11 cellular contexts compared by ENCODE assay signal in genomic region chr1:110344152-110344551, GRCh38. TPM values are rescaled to one million over a fixed set of nuclear protein-coding genes. Genes with fewer than 3 reads are reported as not detected.
DNase-seq lines count a peak whose midpoint lies in the region; ATAC-seq, FAIRE-seq and TF ChIP-seq lines count a peak whose summit lies in the region.
"Had no signal": no experiment of that assay in that cellular context is flagged by ENCODE, and none has a peak within 500 bp of the region (broad histone marks: within the 10 kb centered on the region; RNA-seq: fewer than 3 reads in every experiment).

No MANE protein-coding gene starts in this region.

- no peaks in the 10 kb centered on the region for H3K27me3 Mint-ChIP-seq in activated naive CD4-positive, alpha-beta T cell treated with anti-CD3 and anti-CD28 coated beads, Interleukin-2, amount 50 U/mL, for 24 hours

- H3K9ac ChIP-seq in fibroblast of lung (ENCODE audit: insufficient read depth, low read length) = no peak overlapping the region

- CTCF ChIA-PET in Panc1 (lab: Charles Lee) = no interaction called here

- H2AFZ ChIP-seq in fibroblast of lung (ENCODE audit: low read length) = no peak overlapping the region

- H3K36me3 ChIP-seq in Panc1 (ENCODE audit: control insufficient read depth, insufficient read depth, low read length) (peaks cover 23% of the 10 kb centered on the region), fibroblast of lung (ENCODE audit: control insufficient read depth, insufficient read depth, low read length) (peaks cover 21% of the 10 kb centered on the region)

- no peak for DNase-seq in activated naive CD4-positive, alpha-beta T cell treated with Interleukin-2 at 50 U/mL for 16 hours
- DNase-seq in Panc1 (ENCODE audit: low read depth, low spot score) = no peak
- DNase-seq in fibroblast of lung (ENCODE audit: low read depth in 2 of 2) = no peak
- no peak for DNase-seq in stimulated activated effector memory CD8-positive, alpha-beta T cell treated with anti-CD3 and anti-CD28 coated beads, Interleukin-12 subunit alpha, Interleukin-12 subunit beta, amount 100 ng/mL, for 72 hours (ENCODE audit: low spot score in 2 of 2)
- no peak for DNase-seq in frontal cortex (ENCODE audit: low spot score in 2 of 2)
- no peak for DNase-seq in RCC 7860 (ENCODE audit: low spot score)
- DNase-seq: amygdala, Kasumi-1, Right ventricle myocardium superior had no signal

- ATAC-seq in Panc1 (no peak), HG02885 (IDR thresholded peaks at IDR 0.05; ENCODE audit: poor library complexity, unreplicated experiment) (no peak)
- ATAC-seq in stimulated activated effector memory CD8-positive, alpha-beta T cell treated with anti-CD3 and anti-CD28 coated beads, Interleukin-12 subunit alpha, Interleukin-12 subunit beta, amount 100 ng/mL, for 72 hours = no peak

- POLR2A ChIA-PET in Panc1 (lab: Charles Lee) = no interaction called here

- peak overlapping the region; percentile 96 for H3K27ac Mint-ChIP-seq in activated naive CD4-positive, alpha-beta T cell treated with anti-CD3 and anti-CD28 coated beads, Interleukin-2, amount 50 U/mL, for 24 hours
- peak overlapping the region; percentile 81 for H3K27ac Mint-ChIP-seq in stimulated activated effector memory CD8-positive, alpha-beta T cell treated with anti-CD3 and anti-CD28 coated beads, Interleukin-12 subunit alpha, Interleukin-12 subunit beta, amount 100 ng/mL, for 72 hours

- no peaks in the 10 kb centered on the region for H3K9me3 Mint-ChIP-seq in activated naive CD4-positive, alpha-beta T cell treated with anti-CD3 and anti-CD28 coated beads, Interleukin-2, amount 50 U/mL, for 24 hours
- H3K9me3 Mint-ChIP-seq in stimulated activated effector memory CD8-positive, alpha-beta T cell treated with anti-CD3 and anti-CD28 coated beads, Interleukin-12 subunit alpha, Interleukin-12 subunit beta, amount 100 ng/mL, for 72 hours = no peaks in the 10 kb centered on the region

- H3K27ac ChIP-seq in Panc1 (ENCODE audit: low read length) (no peak overlapping the region), fibroblast of lung (ENCODE audit: insufficient read depth, low read length) (no peak overlapping the region)

- no peak overlapping the region for H3K4me3 Mint-ChIP-seq in activated naive CD4-positive, alpha-beta T cell treated with anti-CD3 and anti-CD28 coated beads, Interleukin-2, amount 50 U/mL, for 24 hours
- no peak overlapping the region for H3K4me3 Mint-ChIP-seq in stimulated activated effector memory CD8-positive, alpha-beta T cell treated with anti-CD3 and anti-CD28 coated beads, Interleukin-12 subunit alpha, Interleukin-12 subunit beta, amount 100 ng/mL, for 72 hours

- H3K4me3 ChIP-seq in Panc1 (ENCODE audit: low read depth in 2 of 2, low read length in 2 of 2) (peak overlapping the region; percentile 4 to 88; a peak in 2 of 4 replicates), fibroblast of lung (replicated peaks in 1 of 4; ENCODE audit: control extremely low read depth in 1 of 4, insufficient read depth in 1 of 4, low read depth in 3 of 4, low read length in 4 of 4) (peak overlapping the region in 2 of 4 experiments; percentile 63 to 96)

- FAIRE-seq in frontal cortex (lab: Jason Lieb, UNC) (no peak), RCC 7860 (lab: Jason Lieb, UNC) (no peak)

- peaks cover 2% of the 10 kb centered on the region for H4K20me1 ChIP-seq in fibroblast of lung (ENCODE audit: control insufficient read depth, extremely low read depth, insufficient read depth, low read length)

- peak overlapping the region; percentile 40 for H3K4me2 ChIP-seq in fibroblast of lung (ENCODE audit: extremely low read depth, insufficient read depth, low read length)

- H3K79me2 ChIP-seq in fibroblast of lung (ENCODE audit: control insufficient read depth, insufficient read depth, low read length) = peaks cover 94% of the 10 kb centered on the region

- TF ChIP-seq CTCF in Panc1 (IDR thresholded peaks at IDR 0.05) = no peak
- TF ChIP-seq CTCF in fibroblast of lung (conservative IDR thresholded peaks at IDR 0.05 in 1 of 2, IDR thresholded peaks at IDR 0.05 in 1 of 2; ENCODE audit: low read depth in 1 of 2, low read length in 2 of 2) = no peak

- peaks cover 41% of the 10 kb centered on the region for H3K36me3 Mint-ChIP-seq in activated naive CD4-positive, alpha-beta T cell treated with anti-CD3 and anti-CD28 coated beads, Interleukin-2, amount 50 U/mL, for 24 hours
- no peaks in the 10 kb centered on the region for H3K36me3 Mint-ChIP-seq in stimulated activated effector memory CD8-positive, alpha-beta T cell treated with anti-CD3 and anti-CD28 coated beads, Interleukin-12 subunit alpha, Interleukin-12 subunit beta, amount 100 ng/mL, for 72 hours

- intact Hi-C loops in Panc1 (cut with micrococcal nuclease; ENCODE audit: unreplicated experiment) = no loop called here

- no peaks in the 10 kb centered on the region for H3K9me3 ChIP-seq in Panc1 (ENCODE audit: control insufficient read depth, insufficient read depth, low read depth, low read length)
- H3K9me3 ChIP-seq in fibroblast of lung (ENCODE audit: control insufficient read depth, insufficient read depth, low read depth, low read length) = no peaks in the 10 kb centered on the region

- BruUV-seq in Panc1 (replicated peaks; lab: Mats Ljungman, UMichigan) = no TSS peak

- H3K4me1 Mint-ChIP-seq in activated naive CD4-positive, alpha-beta T cell treated with anti-CD3 and anti-CD28 coated beads, Interleukin-2, amount 50 U/mL, for 24 hours = peaks cover 89% of the 10 kb centered on the region
- peaks cover 85% of the 10 kb centered on the region for H3K4me1 Mint-ChIP-seq in stimulated activated effector memory CD8-positive, alpha-beta T cell treated with anti-CD3 and anti-CD28 coated beads, Interleukin-12 subunit alpha, Interleukin-12 subunit beta, amount 100 ng/mL, for 72 hours

- in situ Hi-C loops in Panc1 (cut with HindIII; ENCODE audit: low pct_unique_long_range_greater_than_20kb, low sequenced_read_pairs) = no loop called here

- H3K4me1 ChIP-seq in Panc1 (ENCODE audit: control insufficient read depth, insufficient read depth, low read length) (peaks cover 43% of the 10 kb centered on the region; the same call in 1 of the 2 replicates), fibroblast of lung (ENCODE audit: control insufficient read depth, extremely low read depth, insufficient read depth, low read length) (peaks cover 27% of the 10 kb centered on the region)

- H3K27me3 ChIP-seq in Panc1 (ENCODE audit: control insufficient read depth, insufficient read depth, low read length) (no peaks in the 10 kb centered on the region), fibroblast of lung (ENCODE audit: control insufficient read depth, insufficient read depth, low read length) (no peaks in the 10 kb centered on the region)

RNA-seq across cellular contexts. Expression of gene RBM15, which starts 5.0 kb away (rescaled TPM):
- total RNA-seq in Panc1 (2021; ENCODE audit: unreplicated experiment) (32.1 TPM), fibroblast of lung (25.9 and 26.5 TPM in 2 replicates), frontal cortex (34.2 TPM)
- polyA plus RNA-seq in Panc1 (2012; ENCODE audit: insufficient read length) = 3.9 TPM
- polyA plus RNA-seq in fibroblast of lung = 8.4 and 10.7 TPM in 2 replicates
- polyA plus RNA-seq in fibroblast of lung (2012) = 4.1 and 4.2 TPM in 2 replicates
- polyA minus RNA-seq in fibroblast of lung (ENCODE audit: low replicate concordance) = 40.5 and 54.2 TPM in 2 replicates

RNA-seq across cellular contexts. Expression of gene SLC16A4, which starts 46.7 kb away (rescaled TPM):
- total RNA-seq in Panc1 (2021; ENCODE audit: unreplicated experiment) (0.46 TPM), fibroblast of lung (42.6 and 64.4 TPM in 2 replicates), frontal cortex (4.1 TPM)
- 0.50 TPM for polyA plus RNA-seq in Panc1 (2012; ENCODE audit: insufficient read length)
- 32.8 and 91.9 TPM in 2 replicates for polyA plus RNA-seq in fibroblast of lung
- 15.5 and 40.3 TPM in 2 replicates for polyA plus RNA-seq in fibroblast of lung (2012)
- 16.4 and 30.2 TPM in 2 replicates for polyA minus RNA-seq in fibroblast of lung (ENCODE audit: low replicate concordance)
